ENCODE assay signal across 9 cellular contexts in genomic region chr7:88306590-88307048, GRCh38. TPM values are rescaled to one million over a fixed set of nuclear protein-coding genes. Genes with fewer than 3 reads are reported as not detected.
DNase-seq lines count a peak whose midpoint lies in the region; ATAC-seq and TF ChIP-seq lines count a peak whose summit lies in the region.
"Had no signal": no experiment of that assay in that cellular context is flagged by ENCODE, and none has a peak within 500 bp of the region (broad histone marks: within the 10 kb centered on the region; RNA-seq: fewer than 3 reads in every experiment).

Gene STEAP4 (minus strand): TSS chr7:88306894. CDS start chr7:88284269, 22,625 bp downstream.

- POLR2A ChIA-PET in A673 (lab: Charles Lee; ENCODE audit: low non-redundant PET): no interaction called here

- no peaks in the 10 kb centered on the region for H3K36me3 ChIP-seq in A673 (ENCODE audit: insufficient read depth, low read length, poor library complexity, severe bottlenecking)

- intact Hi-C loops in A673 (cut with micrococcal nuclease; ENCODE audit: unreplicated experiment) (no loop called here), left colon (cut with DNase I, micrococcal nuclease) (no loop called here)

- no peaks in the 10 kb centered on the region for H3K36me3 Mint-ChIP-seq in chondrocyte (ENCODE audit: low read depth)
- H3K36me3 Mint-ChIP-seq in stimulated activated effector memory CD8-positive, alpha-beta T cell treated with anti-CD3 and anti-CD28 coated beads, Interleukin-12 subunit alpha, Interleukin-12 subunit beta, amount 100 ng/mL, for 72 hours: no peaks in the 10 kb centered on the region

- no peaks in the 10 kb centered on the region for H3K4me1 ChIP-seq in A673 (ENCODE audit: insufficient read depth, low read length, poor library complexity, severe bottlenecking)

- peaks cover 27% of the 10 kb centered on the region for H3K27me3 ChIP-seq in A673 (replicated peaks; ENCODE audit: insufficient read depth, low read depth, low read length, poor library complexity)

- ATAC-seq in left colon (peak; percentile 99), GM19397 (IDR thresholded peaks at IDR 0.05; ENCODE audit: unreplicated experiment) (no peak), GM19324 (IDR thresholded peaks at IDR 0.05; ENCODE audit: low FRiP score, unreplicated experiment) (no peak)
- ATAC-seq in stimulated activated effector memory CD8-positive, alpha-beta T cell treated with anti-CD3 and anti-CD28 coated beads, Interleukin-12 subunit alpha, Interleukin-12 subunit beta, amount 100 ng/mL, for 72 hours: peak; percentile 48

- H3K4me3 ChIP-seq in A673 (ENCODE audit: low read depth, low read length, poor library complexity, severe bottlenecking): no peak within 1 kb of the TSS

- peaks cover 15% of the 10 kb centered on the region for H3K4me1 Mint-ChIP-seq in chondrocyte (ENCODE audit: low read depth)
- peaks cover 6% of the 10 kb centered on the region for H3K4me1 Mint-ChIP-seq in stimulated activated effector memory CD8-positive, alpha-beta T cell treated with anti-CD3 and anti-CD28 coated beads, Interleukin-12 subunit alpha, Interleukin-12 subunit beta, amount 100 ng/mL, for 72 hours

- H3K9me3 ChIP-seq in A673 (ENCODE audit: low read depth, low read length, poor library complexity, severe bottlenecking): no peaks in the 10 kb centered on the region

- no peak for TF ChIP-seq CTCF in A673 (conservative IDR thresholded peaks at IDR 0.05; ENCODE audit: low read depth, low read length)
- TF ChIP-seq CTCF in chondrocyte (IDR thresholded peaks at IDR 0.05): no peak

- peaks cover 18% of the 10 kb centered on the region for H3K27me3 Mint-ChIP-seq in chondrocyte (ENCODE audit: low read depth)

- BruUV-seq in A673 (replicated peaks; lab: Mats Ljungman, UMichigan): no TSS peak

- H3K27ac ChIP-seq in A673 (ENCODE audit: low read depth, low read length, poor library complexity, severe bottlenecking): no peak within 1 kb of the TSS

- DNase-seq in A673 (ENCODE audit: low spot score): peak; percentile 4
- peak; percentile 81 to 85 for DNase-seq in Kasumi-1 (lab: John Stamatoyannopoulos, UW)
- peak; percentile 83 for DNase-seq in chondrocyte (ENCODE audit: low spot score)
- peak; percentile 77 to 82 for DNase-seq in left colon
- DNase-seq in stimulated activated effector memory CD8-positive, alpha-beta T cell treated with anti-CD3 and anti-CD28 coated beads, Interleukin-12 subunit alpha, Interleukin-12 subunit beta, amount 100 ng/mL, for 72 hours (ENCODE audit: low spot score in 2 of 2): no peak
- no peak for DNase-seq in NCI-H146 treated with DMSO at 0.1 percent for 48 hours (lab: John Stamatoyannopoulos, UW; ENCODE audit: unreplicated experiment)

- H3K27ac Mint-ChIP-seq in chondrocyte (ENCODE audit: unreplicated experiment): no peak within 1 kb of the TSS
- no peak within 1 kb of the TSS for H3K27ac Mint-ChIP-seq in stimulated activated effector memory CD8-positive, alpha-beta T cell treated with anti-CD3 and anti-CD28 coated beads, Interleukin-12 subunit alpha, Interleukin-12 subunit beta, amount 100 ng/mL, for 72 hours

- CTCF ChIA-PET in A673 (lab: Charles Lee): no interaction called here

- peak within 1 kb of the TSS; percentile 55 for H3K4me3 Mint-ChIP-seq in chondrocyte (ENCODE audit: unreplicated experiment)
- peak within 1 kb of the TSS; percentile 27 for H3K4me3 Mint-ChIP-seq in stimulated activated effector memory CD8-positive, alpha-beta T cell treated with anti-CD3 and anti-CD28 coated beads, Interleukin-12 subunit alpha, Interleukin-12 subunit beta, amount 100 ng/mL, for 72 hours

- no peaks in the 10 kb centered on the region for H3K9me3 Mint-ChIP-seq in chondrocyte (ENCODE audit: low read depth)
- no peaks in the 10 kb centered on the region for H3K9me3 Mint-ChIP-seq in stimulated activated effector memory CD8-positive, alpha-beta T cell treated with anti-CD3 and anti-CD28 coated beads, Interleukin-12 subunit alpha, Interleukin-12 subunit beta, amount 100 ng/mL, for 72 hours

RNA-seq across cellular contexts. Expression of gene STEAP4, which starts in this region (rescaled TPM):
- not detected in 2 replicates for total RNA-seq in A673 (2021)
- not detected in 3 replicates for total RNA-seq in chondrocyte
- total RNA-seq in left colon: 1 to 10 TPM; 3.8 to 5.2 TPM
- total RNA-seq: activated CD8-positive, alpha-beta memory T cell treated with anti-CD3 and anti-CD28 coated beads for 36 hours had no signal

Comparison
In these comparisons a context has a peak if more than half of its experiments do, and no peak if none do; other contexts are left out.
1. Peak in DNase-seq in A673; RNA of the gene not detected or under 1 TPM.
2. Peak in DNase-seq in chondrocyte; RNA of the gene not detected or under 1 TPM.
3. DNase-seq: peak in Kasumi-1 (2 of 2) and left colon (2 of 2); none in stimulated activated effector memory CD8-positive, alpha-beta T cell treated with anti-CD3 and anti-CD28 coated beads, Interleukin-12 subunit alpha, Interleukin-12 subunit beta, amount 100 ng/mL, for 72 hours (0 of 2) and NCI-H146 treated with DMSO at 0.1 percent for 48 hours (single experiment).
4. ATAC-seq: peak in left colon (single experiment) and stimulated activated effector memory CD8-positive, alpha-beta T cell treated with anti-CD3 and anti-CD28 coated beads, Interleukin-12 subunit alpha, Interleukin-12 subunit beta, amount 100 ng/mL, for 72 hours (single experiment); none in GM19397 (single experiment) and GM19324 (single experiment).